In genomic region chr11:65559951-65560537, GRCh38 we compare ENCODE assay signal across 6 cellular contexts. TPM values are rescaled to one million over a fixed set of nuclear protein-coding genes. Genes with fewer than 3 reads are reported as not detected.
A peak's percentile ranks its signal among the peaks of the same experiment; 100 is the strongest.
DNase-seq lines count a peak whose midpoint lies in the region; ATAC-seq and TF ChIP-seq lines count a peak whose summit lies in the region.

No MANE protein-coding gene starts in this region.

- H3K4me1 ChIP-seq in RWPE2 (ENCODE audit: insufficient read depth, poor library complexity, severe bottlenecking) (peaks cover 50% of the 10 kb centered on the region), right atrium auricular region (peaks cover 0 to 55% of the 10 kb centered on the region in 2 donors)

- CTCF ChIA-PET in HEK293T (lab: Yijun Ruan, JAX) = interaction anchor here (0.9 to 2.2 kb wide), 7 partner anchors 8 to 220 kb away, joined by 3 to 12 read pairs (median 6); partner anchors contain the start of genes AP5B1, FAM89B and ZNRD2

- no peaks in the 10 kb centered on the region for H3K36me3 Mint-ChIP-seq in progenitor cell of endocrine pancreas (ENCODE audit: insufficient read depth)

- peak overlapping the region; percentile 85 for H3K27ac ChIP-seq in RWPE2 (ENCODE audit: poor library complexity, severe bottlenecking)
- peak overlapping the region; percentile 98 for H3K27ac ChIP-seq in right atrium auricular region

- ATAC-seq in RWPE2 (ENCODE audit: low read depth) (peak; percentile 66), GM21825 (IDR thresholded peaks at IDR 0.05; ENCODE audit: unreplicated experiment) (no peak)

- peaks cover 32% of the 10 kb centered on the region for H3K27me3 Mint-ChIP-seq in progenitor cell of endocrine pancreas

- H3K27ac Mint-ChIP-seq in progenitor cell of endocrine pancreas = no peak overlapping the region

- peaks cover 12% of the 10 kb centered on the region for H3K4me1 Mint-ChIP-seq in progenitor cell of endocrine pancreas (ENCODE audit: low read depth)

- DNase-seq in DMS53 treated with DMSO at 0.1 percent for 48 hours (lab: John Stamatoyannopoulos, UW; ENCODE audit: unreplicated experiment) (peak; percentile 90), RWPE2 (ENCODE audit: low spot score) (peak; percentile 89), right atrium auricular region (ENCODE audit: low spot score) (no peak), progenitor cell of endocrine pancreas (ENCODE audit: low spot score, unreplicated experiment) (no peak), HEK293T (ENCODE audit: extremely low spot score) (no peak)

- H3K9me3 ChIP-seq in RWPE2 (ENCODE audit: severe bottlenecking) (no peaks in the 10 kb centered on the region), right atrium auricular region (no peaks in the 10 kb centered on the region)

- TF ChIP-seq CTCF in RWPE2 (IDR thresholded peaks at IDR 0.05; ENCODE audit: poor library complexity, severe bottlenecking) = no peak
- TF ChIP-seq CTCF in right atrium auricular region (IDR thresholded peaks at IDR 0.05) = no peak
- TF ChIP-seq CTCF in progenitor cell of endocrine pancreas (IDR thresholded peaks at IDR 0.05; ENCODE audit: unreplicated experiment) = no peak

- no peaks in the 10 kb centered on the region for H3K27me3 ChIP-seq in RWPE2 (ENCODE audit: insufficient read depth, poor library complexity, severe bottlenecking)
- no peaks in the 10 kb centered on the region for H3K27me3 ChIP-seq in right atrium auricular region

- no peaks in the 10 kb centered on the region for H3K9me3 Mint-ChIP-seq in progenitor cell of endocrine pancreas (ENCODE audit: low read depth)

- H3K36me3 ChIP-seq in RWPE2 (ENCODE audit: low read depth) = no peaks in the 10 kb centered on the region
- no peaks in the 10 kb centered on the region for H3K36me3 ChIP-seq in right atrium auricular region

- H3K4me3 ChIP-seq in RWPE2 (ENCODE audit: severe bottlenecking) (no peak overlapping the region), right atrium auricular region (no peak overlapping the region)

- POLR2A ChIA-PET in HEK293T (lab: Yijun Ruan, JAX) = interaction anchor here (0.9 to 3.7 kb wide), 12 partner anchors 10 to 298 kb away, joined by 3 to 47 read pairs (median 4); partner anchors contain the start of genes DPF2, FAM89B, MALAT1 and NEAT1

- H3K4me3 Mint-ChIP-seq in progenitor cell of endocrine pancreas (ENCODE audit: low read depth) = no peak overlapping the region

TF ChIP-seq in HEK293T, 16 proteins besides CTCF, POLR2A, EP300 and RAD21:
- TF ChIP-seq ZNF384 (IDR thresholded peaks at IDR 0.05) = no peak
- no peak for TF ChIP-seq FOXM1 (IDR thresholded peaks at IDR 0.05; ENCODE audit: borderline replicate concordance)
- no peak for TF ChIP-seq L3MBTL2 (conservative IDR thresholded peaks at IDR 0.05)
- TF ChIP-seq PKNOX1 (IDR thresholded peaks at IDR 0.05) = no peak
- TF ChIP-seq SP1 (IDR thresholded peaks at IDR 0.05) = no peak
- TF ChIP-seq SUZ12 (IDR thresholded peaks at IDR 0.05) = no peak
- TF ChIP-seq BHLHE40 (IDR thresholded peaks at IDR 0.05; ENCODE audit: borderline replicate concordance) = no peak
- TF ChIP-seq ARNT (IDR thresholded peaks at IDR 0.05) = no peak
- TF ChIP-seq HDGF (IDR thresholded peaks at IDR 0.05; ENCODE audit: borderline replicate concordance) = no peak
- TF ChIP-seq LEF1 (IDR thresholded peaks at IDR 0.05; ENCODE audit: borderline replicate concordance) = no peak

RNA-seq across cellular contexts. Expression of gene LTBP3, which starts 1.9 kb away (rescaled TPM):
- 100 to 1,000 TPM; 114 to 161 TPM for total RNA-seq in right atrium auricular region
- 55.3 and 57.7 TPM in 2 replicates for total RNA-seq in progenitor cell of endocrine pancreas

RNA-seq across cellular contexts. Expression of gene ZNRD2, which starts 10.2 kb away (rescaled TPM):
- total RNA-seq in right atrium auricular region = 10 to 100 TPM; 36.1 to 50.6 TPM
- 25.3 and 25.9 TPM in 2 replicates for total RNA-seq in progenitor cell of endocrine pancreas

RNA-seq across cellular contexts. Expression of gene FAM89B, which starts 12.3 kb away (rescaled TPM):
- 10 to 100 TPM; 25.7 to 51.0 TPM for total RNA-seq in right atrium auricular region
- 62.5 and 65.0 TPM in 2 replicates for total RNA-seq in progenitor cell of endocrine pancreas

RNA-seq across cellular contexts. Expression of gene EHBP1L1, which starts 15.8 kb away (rescaled TPM):
- 10 to 100 TPM; 20.5 to 85.3 TPM for total RNA-seq in right atrium auricular region
- 13.0 and 15.2 TPM in 2 replicates for total RNA-seq in progenitor cell of endocrine pancreas

RNA-seq across cellular contexts. Expression of gene SCYL1, which starts 35.2 kb away (rescaled TPM):
- 10 to 100 TPM; 71.8 to 89.7 TPM for total RNA-seq in right atrium auricular region
- 61.4 and 66.3 TPM in 2 replicates for total RNA-seq in progenitor cell of endocrine pancreas

Comparison
In these comparisons a context has a peak if more than half of its experiments do, and no peak if none do; other contexts are left out.
1. DNase-seq: peak in DMS53 treated with DMSO at 0.1 percent for 48 hours (single experiment) and RWPE2 (single experiment); none in right atrium auricular region (single experiment), progenitor cell of endocrine pancreas (single experiment) and HEK293T (single experiment).